28 cellular contexts compared by ENCODE assay signal in genomic region chr15:89686522-89686921, GRCh38. TPM values are rescaled to one million over a fixed set of nuclear protein-coding genes. Genes with fewer than 3 reads are reported as not detected.
"Had no signal": no experiment of that assay in that cellular context is flagged by ENCODE, and none has a peak within 500 bp of the region (broad histone marks: within the 10 kb centered on the region; RNA-seq: fewer than 3 reads in every experiment).

No MANE protein-coding gene starts in this region.

- ATAC-seq: naive thymus-derived CD4-positive, alpha-beta T cell; natural killer cell; psoas muscle; right cardiac atrium; sciatic nerve; stimulated activated memory B cell treated with anti-CD40 and anti-IgM and Interleukin-4, amounts not matched to agents 10 μg/mL and 1 μg/mL and 100 μg/mL, for 72 hours; stimulated activated naive CD8-positive, alpha-beta T cell treated with anti-CD3 and anti-CD28 coated beads, Interleukin-15, amount 100 ng/mL, for 72 hours; stimulated activated naive CD8-positive, alpha-beta T cell treated with anti-CD3 and anti-CD28 coated beads, Interleukin-15, Interleukin-2, amounts not matched to agents 100 U/mL and 50 U/mL, for 24 hours; upper lobe of right lung had no signal

- DNase-seq: naive thymus-derived CD4-positive, alpha-beta T cell; natural killer cell; occipital lobe; ovary; posterior cingulate gyrus; psoas muscle; right cardiac atrium; spleen; stimulated activated CD4-positive, alpha-beta T cell treated with anti-CD3 and anti-CD28 coated beads, Interleukin-12 subunit alpha, Interleukin-12 subunit beta, amount 100 ng/mL, for 4 hours; stimulated activated CD4-positive, alpha-beta T cell treated with anti-CD3 and anti-CD28 coated beads, Interleukin-1b, Interleukin-23, amount 100 ng/mL, for 48 hours; stimulated activated CD4-positive, alpha-beta T cell treated with anti-CD3 and anti-CD28 coated beads, Interleukin-4, amount 100 ng/mL, for 1 hour; stimulated activated CD4-positive, alpha-beta T cell treated with anti-CD3 and anti-CD28 coated beads, Interleukin-4, amount 100 ng/mL, for 4 hours; stimulated activated CD8-positive, alpha-beta memory T cell treated with anti-CD3 and anti-CD28 coated beads, Interleukin-4, amount 100 ng/mL, for 48 hours; stimulated activated naive CD4-positive, alpha-beta T cell; stimulated activated naive CD8-positive, alpha-beta T cell treated with anti-CD3 and anti-CD28 coated beads, Interleukin-15, amount 100 ng/mL, for 72 hours; stimulated activated naive CD8-positive, alpha-beta T cell treated with anti-CD3 and anti-CD28 coated beads, Interleukin-15, Interleukin-2, amounts not matched to agents 100 U/mL and 50 U/mL, for 24 hours; tibial artery; transverse colon; upper lobe of right lung had no signal

- H3K27ac ChIP-seq: neural progenitor cell, ovary, parathyroid adenoma, psoas muscle, skin epidermis, spleen, tibial artery, transverse colon, upper lobe of right lung, vagina had no signal

- H3K9ac ChIP-seq: neural progenitor cell, parathyroid adenoma had no signal

- H3K4me1 ChIP-seq: neural progenitor cell, parathyroid adenoma had no signal

- H3K4me3 ChIP-seq: neural progenitor cell, ovary, psoas muscle, skin epidermis, smooth muscle cell, spleen, tibial artery, transverse colon, upper lobe of right lung, vagina had no signal

- H3K36me3 ChIP-seq: neural progenitor cell, ovary, vagina had no signal

- H3K27me3 ChIP-seq: ovary, spleen, tibial artery, transverse colon, upper lobe of right lung, vagina had no signal

- H3K9me3 ChIP-seq: ovary, psoas muscle, spleen, tibial artery, transverse colon, upper lobe of right lung, vagina had no signal

RNA-seq across cellular contexts. Expression of gene WDR93, which starts 4.1 kb away (rescaled TPM):
- total RNA-seq: psoas muscle, right cardiac atrium, sciatic nerve, smooth muscle cell, spleen, transverse colon, upper lobe of right lung, urinary bladder, vagina had no signal
- polyA plus RNA-seq: naive thymus-derived CD4-positive, alpha-beta T cell had no signal

RNA-seq across cellular contexts. Expression of gene PLIN1, which starts 7.4 kb away (rescaled TPM):
- polyA plus RNA-seq: neural cell had no signal

RNA-seq across cellular contexts. Expression of gene KIF7, which starts 31.3 kb away (rescaled TPM):
- polyA plus RNA-seq: naive thymus-derived CD4-positive, alpha-beta T cell had no signal
